In the genomic region with DNA sequence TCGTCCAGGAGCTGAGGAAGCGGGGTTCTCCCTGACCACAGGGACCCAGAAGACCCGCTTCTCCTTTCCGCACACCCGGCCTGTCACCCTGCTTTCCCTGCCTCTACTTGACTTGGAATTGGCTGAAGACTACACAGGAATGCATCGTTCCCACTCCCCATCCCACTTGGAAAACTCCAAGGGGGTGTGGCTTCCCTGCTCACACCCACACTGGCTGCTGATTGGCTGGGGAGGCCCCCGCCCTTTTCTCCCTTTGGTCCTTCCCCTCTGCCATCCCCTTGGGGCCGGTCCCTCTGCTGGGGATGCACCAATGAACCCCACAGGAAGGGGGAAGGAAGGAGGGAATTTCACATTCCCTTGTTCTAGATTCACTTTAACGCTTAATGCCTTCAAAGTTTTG, we compare ENCODE assay signal across 8 cellular contexts. TPM values are rescaled to one million over a fixed set of nuclear protein-coding genes. Genes with fewer than 3 reads are reported as not detected.
A peak's percentile ranks its signal among the peaks of the same experiment; 100 is the strongest.
DNase-seq lines count a peak whose midpoint lies in the region; ATAC-seq and TF ChIP-seq lines count a peak whose summit lies in the region.

No MANE protein-coding gene starts in this region.

- H3K27me3 Mint-ChIP-seq in activated naive CD8-positive, alpha-beta T cell: no peaks in the 10 kb centered on the region
- no peaks in the 10 kb centered on the region for H3K27me3 Mint-ChIP-seq in activated naive CD8-positive, alpha-beta T cell treated with anti-CD3 and anti-CD28 coated beads for 36 hours

- H3K27ac Mint-ChIP-seq in activated naive CD8-positive, alpha-beta T cell: peak overlapping the region; percentile 34
- H3K27ac Mint-ChIP-seq in activated naive CD8-positive, alpha-beta T cell treated with anti-CD3 and anti-CD28 coated beads for 36 hours: no peak overlapping the region

- H3K4me1 ChIP-seq in SJCRH30 (peaks cover 8% of the 10 kb centered on the region), sigmoid colon (peaks cover 0 to 23% (median 20%) of the 10 kb centered on the region in 4 donors)

- no peak for TF ChIP-seq EP300 in sigmoid colon (IDR thresholded peaks at IDR 0.05)

- no peak for TF ChIP-seq POLR2A in sigmoid colon (IDR thresholded peaks at IDR 0.05)

- H3K9me3 ChIP-seq in SJCRH30 (replicated peaks): peaks cover 2% of the 10 kb centered on the region
- H3K9me3 ChIP-seq in sigmoid colon: no peaks in the 10 kb centered on the region

- H3K4me3 ChIP-seq in SJCRH30 (no peak overlapping the region), sigmoid colon (no peak overlapping the region)

- TF ChIP-seq CTCF in sigmoid colon (IDR thresholded peaks at IDR 0.05): no peak

- H3K36me3 Mint-ChIP-seq in activated naive CD8-positive, alpha-beta T cell: no peaks in the 10 kb centered on the region
- peaks cover 26% of the 10 kb centered on the region for H3K36me3 Mint-ChIP-seq in activated naive CD8-positive, alpha-beta T cell treated with anti-CD3 and anti-CD28 coated beads for 36 hours

- H3K4me1 Mint-ChIP-seq in activated naive CD8-positive, alpha-beta T cell (ENCODE audit: low read depth): peaks cover 20% of the 10 kb centered on the region
- H3K4me1 Mint-ChIP-seq in activated naive CD8-positive, alpha-beta T cell treated with anti-CD3 and anti-CD28 coated beads for 36 hours: peaks cover 20% of the 10 kb centered on the region

- no peak for DNase-seq in activated naive CD8-positive, alpha-beta T cell treated with anti-CD3 and anti-CD28 coated beads for 36 hours
- DNase-seq in SJCRH30 (peak; percentile 87 to 90), head of caudate nucleus (peak; percentile 57 to 91 (median 78)), sigmoid colon (peak; percentile 83), NCI-H1436 treated with DMSO at 0.1 percent for 48 hours (lab: John Stamatoyannopoulos, UW) (no peak)
- DNase-seq in activated CD4-positive, CD25-positive, alpha-beta regulatory T cell treated with anti-CD3 and anti-CD28 coated beads, Interleukin-2, amount 50 U/mL, for 72 hours: no peak

- H3K4me3 Mint-ChIP-seq in activated naive CD8-positive, alpha-beta T cell: no peak overlapping the region
- no peak overlapping the region for H3K4me3 Mint-ChIP-seq in activated naive CD8-positive, alpha-beta T cell treated with anti-CD3 and anti-CD28 coated beads for 36 hours

- no peaks in the 10 kb centered on the region for H3K9me3 Mint-ChIP-seq in activated naive CD8-positive, alpha-beta T cell (ENCODE audit: low read depth)
- no peaks in the 10 kb centered on the region for H3K9me3 Mint-ChIP-seq in activated naive CD8-positive, alpha-beta T cell treated with anti-CD3 and anti-CD28 coated beads for 36 hours

- H3K36me3 ChIP-seq in SJCRH30 (peaks cover 39% of the 10 kb centered on the region), sigmoid colon (peaks cover 26 to 64% (median 45%) of the 10 kb centered on the region in 4 donors)

- ATAC-seq in HG03139 (IDR thresholded peaks at IDR 0.05; ENCODE audit: unreplicated experiment): no peak

- H3K27me3 ChIP-seq in SJCRH30 (no peaks in the 10 kb centered on the region), sigmoid colon (peaks cover 0 to 11% (median 0%) of the 10 kb centered on the region in 3 donors)

- H3K27ac ChIP-seq in SJCRH30: no peak overlapping the region
- peak overlapping the region in 3 of 4 donors; percentile 3 to 47 (median 42) for H3K27ac ChIP-seq in sigmoid colon

- 74 to 76% methylated on average over 9 of the region's 9 CpGs for WGBS in sigmoid colon, 2 donors

- intact Hi-C loops in head of caudate nucleus (cut with DNase I) (loop anchor here (10.0 kb wide), 1 partner anchor 119 kb away; no protein-coding TSS in a partner anchor), sigmoid colon (cut with DNase I) (loop anchor here (5.0 kb wide), 1 partner anchor 41 kb away; no protein-coding TSS in a partner anchor)

RNA-seq across cellular contexts. Expression of a gene that starts 18.9 kb away (rescaled TPM):
- 100 to 1,000 TPM; 133 to 134 TPM for total RNA-seq in activated naive CD8-positive, alpha-beta T cell treated with anti-CD3 and anti-CD28 coated beads for 36 hours
- 43.8 and 48.8 TPM in 2 replicates for total RNA-seq in SJCRH30 (2014; rRNA removed; shearing (Covaris generic))
- 100 to 1,000 TPM; 101 to 205 (median 128) TPM for total RNA-seq in sigmoid colon
- polyA plus RNA-seq in sigmoid colon: 100 to 1,000 TPM; 160 to 223 (median 164) TPM

RNA-seq across cellular contexts. Expression of a gene that starts 27.9 kb away (rescaled TPM):
- total RNA-seq in activated naive CD8-positive, alpha-beta T cell treated with anti-CD3 and anti-CD28 coated beads for 36 hours: 1 to 10 TPM; 1.4 to 1.9 TPM
- total RNA-seq in SJCRH30 (2014; rRNA removed; shearing (Covaris generic)): 1.0 and 1.4 TPM in 2 replicates
- total RNA-seq in sigmoid colon: 1 to 10 TPM; 1.2 to 2.5 (median 2.2) TPM
- 1 to 10 TPM; 3.0 to 4.2 (median 3.5) TPM for polyA plus RNA-seq in sigmoid colon

RNA-seq across cellular contexts. Expression of a gene that starts 29.3 kb away (rescaled TPM):
- 1 to 10 TPM; 1.3 to 1.8 TPM for total RNA-seq in activated naive CD8-positive, alpha-beta T cell treated with anti-CD3 and anti-CD28 coated beads for 36 hours
- total RNA-seq in SJCRH30 (2014; rRNA removed; shearing (Covaris generic)): 29.3 and 30.9 TPM in 2 replicates
- total RNA-seq in sigmoid colon: 10 to 100 TPM; 15.0 to 23.5 (median 19.2) TPM
- polyA plus RNA-seq in sigmoid colon: 10 to 100 TPM in 2 of 3 donors, 1 to 10 TPM in 1; 9.5 to 15.0 (median 12.0) TPM

RNA-seq across cellular contexts. Expression of a gene that starts 58.3 kb away (rescaled TPM):
- total RNA-seq in activated naive CD8-positive, alpha-beta T cell treated with anti-CD3 and anti-CD28 coated beads for 36 hours: 10 to 100 TPM in 1 of 2 experiments, 1 to 10 TPM in 1; 9.7 to 10.5 TPM
- 0.35 and 0.40 TPM in 2 replicates for total RNA-seq in SJCRH30 (2014; rRNA removed; shearing (Covaris generic))
- total RNA-seq in sigmoid colon: 10 to 100 TPM in 3 of 4 donors, 1 to 10 TPM in 1; 1.1 to 28.1 (median 23.1) TPM
- 10 to 100 TPM in 1 of 3 donors, 1 to 10 TPM in 2; 3.7 to 11.0 (median 5.4) TPM for polyA plus RNA-seq in sigmoid colon

RNA-seq across cellular contexts. Expression of a gene that starts 58.5 kb away (rescaled TPM):
- total RNA-seq in activated naive CD8-positive, alpha-beta T cell treated with anti-CD3 and anti-CD28 coated beads for 36 hours: 10 to 100 TPM; 14.7 to 15.1 TPM
- total RNA-seq in SJCRH30 (2014; rRNA removed; shearing (Covaris generic)): 8.6 and 9.9 TPM in 2 replicates
- total RNA-seq in sigmoid colon: 1 to 10 TPM; 5.4 to 9.9 (median 8.1) TPM
- polyA plus RNA-seq in sigmoid colon: 10 to 100 TPM in 1 of 3 donors, 1 to 10 TPM in 2; 3.0 to 11.3 (median 4.4) TPM

Comparison
In these comparisons a context has a peak if more than half of its experiments do, and no peak if none do; other contexts are left out.
1. DNase-seq: peak in SJCRH30 (2 of 2), head of caudate nucleus (42 of 42) and sigmoid colon (single experiment); none in activated naive CD8-positive, alpha-beta T cell treated with anti-CD3 and anti-CD28 coated beads for 36 hours (single experiment), activated CD4-positive, CD25-positive, alpha-beta regulatory T cell treated with anti-CD3 and anti-CD28 coated beads, Interleukin-2, amount 50 U/mL, for 72 hours (single experiment) and NCI-H1436 treated with DMSO at 0.1 percent for 48 hours (single experiment).
2. RNA of a gene that starts 29.3 kb away (total RNA-seq): 29.3 to 30.9 TPM in SJCRH30 and 15.0 to 23.5 TPM in sigmoid colon; 1.3 to 1.8 TPM in activated naive CD8-positive, alpha-beta T cell treated with anti-CD3 and anti-CD28 coated beads for 36 hours; every median in the first group is over 4 times any median in the second.